ENCODE assay signal across 18 cellular contexts in genomic region chr2:217688494-217688893, GRCh38.
DNase-seq lines count a peak whose midpoint lies in the region; ATAC-seq and TF ChIP-seq lines count a peak whose summit lies in the region.
"Had no signal": no experiment of that assay in that cellular context is flagged by ENCODE, and none has a peak within 500 bp of the region (broad histone marks: within the 10 kb centered on the region; RNA-seq: fewer than 3 reads in every experiment).

No MANE protein-coding gene starts in this region.

- TF ChIP-seq EP300 in suprapubic skin (IDR thresholded peaks at IDR 0.05), result no peak

- no peaks in the 10 kb centered on the region for H3K27me3 Mint-ChIP-seq in chondrocyte (ENCODE audit: low read depth)

- ATAC-seq in lower lobe of right lung, result no peak
- ATAC-seq in HG02884 (IDR thresholded peaks at IDR 0.05; ENCODE audit: unreplicated experiment), result no peak
- no peak for ATAC-seq in HG03139 (IDR thresholded peaks at IDR 0.05; ENCODE audit: unreplicated experiment)
- no peak for ATAC-seq in right lobe of liver
- ATAC-seq: Right ventricle myocardium inferior had no signal

- H3K4me1 ChIP-seq in lower lobe of right lung, result peaks cover 15% of the 10 kb centered on the region
- peaks cover 67% of the 10 kb centered on the region for H3K4me1 ChIP-seq in suprapubic skin
- H3K4me1 ChIP-seq in right lobe of liver, result peaks cover 0 to 15% (median 3%) of the 10 kb centered on the region in 4 donors

- H3K27ac Mint-ChIP-seq in chondrocyte (ENCODE audit: unreplicated experiment), result peak overlapping the region; percentile 19

- no peaks in the 10 kb centered on the region for H3K36me3 ChIP-seq in lower lobe of right lung
- H3K36me3 ChIP-seq in suprapubic skin, result no peaks in the 10 kb centered on the region
- H3K36me3 ChIP-seq in right lobe of liver, result no peaks in the 10 kb centered on the region
- H3K36me3 ChIP-seq: BE2C, MG63 had no signal

- TF ChIP-seq CTCF in chondrocyte (IDR thresholded peaks at IDR 0.05) (no peak), lower lobe of right lung (IDR thresholded peaks at IDR 0.05) (no peak), suprapubic skin (IDR thresholded peaks at IDR 0.05) (no peak), right lobe of liver (IDR thresholded peaks at IDR 0.05) (no peak)

- H3K9me3 ChIP-seq in lower lobe of right lung (no peaks in the 10 kb centered on the region), suprapubic skin (no peaks in the 10 kb centered on the region), right lobe of liver (no peaks in the 10 kb centered on the region)
- H3K9me3 ChIP-seq: BE2C, MG63 had no signal

- no peak overlapping the region for H3K4me3 Mint-ChIP-seq in chondrocyte (ENCODE audit: unreplicated experiment)

- TF ChIP-seq POLR2A in suprapubic skin (IDR thresholded peaks at IDR 0.05) (no peak), right lobe of liver (IDR thresholded peaks at IDR 0.05) (no peak)

- no peaks in the 10 kb centered on the region for H3K27me3 ChIP-seq in lower lobe of right lung (ENCODE audit: low read depth)
- no peaks in the 10 kb centered on the region for H3K27me3 ChIP-seq in suprapubic skin
- no peaks in the 10 kb centered on the region for H3K27me3 ChIP-seq in right lobe of liver
- H3K27me3 ChIP-seq: BE2C, MG63 had no signal

- no peak overlapping the region for H3K4me3 ChIP-seq in lower lobe of right lung
- H3K4me3 ChIP-seq in suprapubic skin, result no peak overlapping the region
- H3K4me3 ChIP-seq in right lobe of liver, result no peak overlapping the region
- H3K4me3 ChIP-seq: MG63, PC-9 had no signal

- DNase-seq in chondrocyte (ENCODE audit: low spot score) (no peak), lower lobe of right lung (no peak), suprapubic skin (ENCODE audit: low spot score in 2 of 2) (peak in 1 of 2 donors; percentile 36), HUDEP-2 (lab: John Stamatoyannopoulos, UW; ENCODE audit: unreplicated experiment in 76 of 76) (no peak), right lobe of liver (no peak)
- DNase-seq: BE2C, GOT3, MG63, NCI-H1105, NCI-H1930, NCI-H2171, NCI-H446 treated with DMSO at 0.1 percent for 48 hours, NCI-H748 treated with DMSO at 0.1 percent for 48 hours, PC-9 had no signal

- H3K36me3 Mint-ChIP-seq in chondrocyte (ENCODE audit: low read depth), result peaks cover 1% of the 10 kb centered on the region

- H3K27ac ChIP-seq in lower lobe of right lung (peak overlapping the region; percentile 51), suprapubic skin (peak overlapping the region; percentile 85), right lobe of liver (no peak overlapping the region)
- H3K27ac ChIP-seq: KMS-11, PC-9 had no signal

- H3K4me1 Mint-ChIP-seq in chondrocyte (ENCODE audit: low read depth), result peaks cover 69% of the 10 kb centered on the region

- 89% methylated on average over 3 of the region's 3 CpGs for WGBS in suprapubic skin
- WGBS in right lobe of liver (ENCODE audit: insufficient coverage, low coverage, low lambda C conversion rate, missing lambda C conversion rate), result 89% methylated on average over 1 of the region's 3 CpGs

- H3K9me3 Mint-ChIP-seq in chondrocyte (ENCODE audit: low read depth), result no peaks in the 10 kb centered on the region

- intact Hi-C loops in lower lobe of right lung (cut with DNase I), result no loop called here
- intact Hi-C loops in right lobe of liver (cut with DNase I), result no loop called here

Comparison
In these comparisons a context has a peak if more than half of its experiments do, and no peak if none do; other contexts are left out.
1. H3K27ac ChIP-seq: peak in lower lobe of right lung (single experiment) and suprapubic skin (single experiment); none in right lobe of liver (0 of 3).